1 cellular context compared by ENCODE assay signal in the genomic region with DNA sequence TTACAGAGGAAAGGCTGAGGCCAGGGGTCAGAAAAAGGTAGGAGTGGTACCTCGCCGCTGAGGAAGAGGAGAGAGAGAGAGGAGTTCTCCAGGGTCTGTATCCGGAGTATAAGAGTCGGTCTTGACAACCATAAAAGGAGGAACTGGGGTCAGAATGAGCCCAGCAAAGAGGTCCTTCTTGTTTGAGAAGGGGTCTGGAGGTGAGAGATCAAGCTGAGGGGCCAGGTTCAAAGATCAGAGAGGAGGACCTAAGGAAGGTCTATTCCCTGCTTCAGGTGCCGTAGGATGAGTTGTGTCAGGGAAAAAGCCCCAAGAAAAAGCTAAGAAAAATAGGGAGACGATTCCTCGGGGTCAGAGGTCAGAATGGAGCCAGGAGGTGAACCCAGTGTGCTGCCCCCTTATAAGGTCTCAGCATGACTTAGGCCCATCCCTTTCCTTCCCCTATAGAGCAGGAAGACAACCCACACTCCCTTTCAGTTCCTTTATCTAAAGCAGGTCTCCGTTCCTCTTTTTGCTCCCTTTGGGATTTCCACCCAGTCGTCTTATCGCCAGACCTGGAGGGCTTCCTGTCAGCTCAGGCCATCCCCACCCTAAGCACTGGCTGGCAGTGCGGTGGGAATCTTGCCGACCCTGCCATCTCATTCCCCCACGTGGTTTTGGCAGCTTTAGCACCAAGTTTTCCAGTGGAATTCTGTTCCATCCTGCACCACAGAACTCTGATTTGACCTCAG.
TF ChIP-seq lines count a peak whose summit lies in the region.

No MANE protein-coding gene starts in this region.

TF ChIP-seq in K562, 482 proteins besides CTCF, POLR2A, EP300 and RAD21 (continued from another document):
- TF ChIP-seq, protein P1, sequence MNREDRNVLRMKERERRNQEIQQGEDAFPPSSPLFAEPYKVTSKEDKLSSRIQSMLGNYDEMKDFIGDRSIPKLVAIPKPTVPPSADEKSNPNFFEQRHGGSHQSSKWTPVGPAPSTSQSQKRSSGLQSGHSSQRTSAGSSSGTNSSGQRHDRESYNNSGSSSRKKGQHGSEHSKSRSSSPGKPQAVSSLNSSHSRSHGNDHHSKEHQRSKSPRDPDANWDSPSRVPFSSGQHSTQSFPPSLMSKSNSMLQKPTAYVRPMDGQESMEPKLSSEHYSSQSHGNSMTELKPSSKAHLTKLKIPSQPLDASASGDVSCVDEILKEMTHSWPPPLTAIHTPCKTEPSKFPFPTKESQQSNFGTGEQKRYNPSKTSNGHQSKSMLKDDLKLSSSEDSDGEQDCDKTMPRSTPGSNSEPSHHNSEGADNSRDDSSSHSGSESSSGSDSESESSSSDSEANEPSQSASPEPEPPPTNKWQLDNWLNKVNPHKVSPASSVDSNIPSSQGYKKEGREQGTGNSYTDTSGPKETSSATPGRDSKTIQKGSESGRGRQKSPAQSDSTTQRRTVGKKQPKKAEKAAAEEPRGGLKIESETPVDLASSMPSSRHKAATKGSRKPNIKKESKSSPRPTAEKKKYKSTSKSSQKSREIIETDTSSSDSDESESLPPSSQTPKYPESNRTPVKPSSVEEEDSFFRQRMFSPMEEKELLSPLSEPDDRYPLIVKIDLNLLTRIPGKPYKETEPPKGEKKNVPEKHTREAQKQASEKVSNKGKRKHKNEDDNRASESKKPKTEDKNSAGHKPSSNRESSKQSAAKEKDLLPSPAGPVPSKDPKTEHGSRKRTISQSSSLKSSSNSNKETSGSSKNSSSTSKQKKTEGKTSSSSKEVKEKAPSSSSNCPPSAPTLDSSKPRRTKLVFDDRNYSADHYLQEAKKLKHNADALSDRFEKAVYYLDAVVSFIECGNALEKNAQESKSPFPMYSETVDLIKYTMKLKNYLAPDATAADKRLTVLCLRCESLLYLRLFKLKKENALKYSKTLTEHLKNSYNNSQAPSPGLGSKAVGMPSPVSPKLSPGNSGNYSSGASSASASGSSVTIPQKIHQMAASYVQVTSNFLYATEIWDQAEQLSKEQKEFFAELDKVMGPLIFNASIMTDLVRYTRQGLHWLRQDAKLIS (CRISPR knock-in tag; IDR thresholded peaks at IDR 0.05): 0 out of 2 replicates have a peak, but pooled peaks have one; percentile 57
- TF ChIP-seq SMAD4 (CRISPR knock-in tag; conservative IDR thresholded peaks at IDR 0.05): no peak
- TF ChIP-seq MED1 (CRISPR knock-in tag; IDR thresholded peaks at IDR 0.05; ENCODE audit: borderline replicate concordance): 0 out of 2 replicates have a peak, but pooled peaks have one; percentile 70
- TF ChIP-seq RNF2 (IDR thresholded peaks at IDR 0.05): no peak
- TF ChIP-seq, protein P2, sequence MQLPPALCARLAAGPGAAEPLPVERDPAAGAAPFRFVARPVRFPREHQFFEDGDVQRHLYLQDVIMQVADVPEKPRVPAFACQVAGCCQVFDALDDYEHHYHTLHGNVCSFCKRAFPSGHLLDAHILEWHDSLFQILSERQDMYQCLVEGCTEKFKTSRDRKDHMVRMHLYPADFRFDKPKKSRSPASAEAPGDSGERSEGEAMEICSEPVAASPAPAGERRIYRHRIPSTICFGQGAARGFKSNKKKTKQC (CRISPR knock-in tag; IDR thresholded peaks at IDR 0.05): no peak
- TF ChIP-seq SAP30 (IDR thresholded peaks at IDR 0.05; ENCODE audit: borderline replicate concordance, insufficient read depth, low read depth, low read length, poor library complexity, severe bottlenecking): peak; percentile 43
- TF ChIP-seq ZNF586 (CRISPR knock-in tag; conservative IDR thresholded peaks at IDR 0.05): no peak
- no peak for TF ChIP-seq ADNP (tag; IDR thresholded peaks at IDR 0.05)
- TF ChIP-seq ZFP36 (IDR thresholded peaks at IDR 0.05; ENCODE audit: low read depth, low read length, partially characterized antibody): peak; percentile 6
- TF ChIP-seq PTRF (tag; IDR thresholded peaks at IDR 0.05): no peak
- TF ChIP-seq ATF4 (CRISPR knock-in tag; IDR thresholded peaks at IDR 0.05): no peak
- TF ChIP-seq SPI1 (IDR thresholded peaks at IDR 0.05; ENCODE audit: borderline replicate concordance, low read depth, low read length): peak; percentile 87
- peak; percentile 60; the same call in 1 of the 2 replicates for TF ChIP-seq ZNF239 (CRISPR knock-in tag; IDR thresholded peaks at IDR 0.05)
- TF ChIP-seq E2F3 (CRISPR knock-in tag; IDR thresholded peaks at IDR 0.05): 0 out of 2 replicates have a peak, but pooled peaks have one; percentile 16
- 0 out of 2 replicates have a peak, but pooled peaks have one; percentile 24 for TF ChIP-seq DMBX1 (CRISPR knock-in tag; IDR thresholded peaks at IDR 0.05; ENCODE audit: borderline replicate concordance)
- peak; percentile 57; the same call in 1 of the 2 replicates for TF ChIP-seq NR2C2 (CRISPR knock-in tag; IDR thresholded peaks at IDR 0.05)
- TF ChIP-seq NR2C2 (tag; IDR thresholded peaks at IDR 0.05): peak; percentile 93
- no peak for TF ChIP-seq CEBPG (CRISPR knock-in tag; IDR thresholded peaks at IDR 0.05)
- no peak for TF ChIP-seq CEBPG (tag; conservative IDR thresholded peaks at IDR 0.05 in 1 of 2, IDR thresholded peaks at IDR 0.05 in 1 of 2)
- TF ChIP-seq NR2C1 (IDR thresholded peaks at IDR 0.05): peak; percentile 77
- TF ChIP-seq NR2C1 (tag; IDR thresholded peaks at IDR 0.05): peak; percentile 81
- no peak for TF ChIP-seq GTF2B (IDR thresholded peaks at IDR 0.05; ENCODE audit: extremely low read depth, insufficient read length)
- TF ChIP-seq FOXK1 (CRISPR knock-in tag; IDR thresholded peaks at IDR 0.05; ENCODE audit: borderline replicate concordance): 0 out of 2 replicates have a peak, but pooled peaks have one; percentile 37
- TF ChIP-seq SRSF1 (IDR thresholded peaks at IDR 0.05; ENCODE audit: low read depth, low read length): no peak
- no peak for TF ChIP-seq GABPA (tag; conservative IDR thresholded peaks at IDR 0.05; ENCODE audit: low read depth)
- peak in 1 of 2 experiments; percentile 29; a peak in 1 of 4 replicates for TF ChIP-seq HDAC1 (IDR thresholded peaks at IDR 0.05)
- peak; percentile 6 for TF ChIP-seq ZNF280A (IDR thresholded peaks at IDR 0.05; ENCODE audit: low read depth, partially characterized antibody)
- no peak for TF ChIP-seq NFIC (IDR thresholded peaks at IDR 0.05)
- no peak for TF ChIP-seq ZMIZ1 (IDR thresholded peaks at IDR 0.05; ENCODE audit: low read depth in 2 of 2, low read length in 2 of 2)
- no peak for TF ChIP-seq MAZ (CRISPR knock-in tag; conservative IDR thresholded peaks at IDR 0.05 in 1 of 2, IDR thresholded peaks at IDR 0.05 in 1 of 2)
- TF ChIP-seq PHB2 (IDR thresholded peaks at IDR 0.05; ENCODE audit: low read depth): no peak
- TF ChIP-seq SMARCE1 (IDR thresholded peaks at IDR 0.05): 0 out of 2 replicates have a peak, but pooled peaks have one; percentile 13
- no peak for TF ChIP-seq ZNF121 (CRISPR knock-in tag; conservative IDR thresholded peaks at IDR 0.05)
- TF ChIP-seq DEAF1 (CRISPR knock-in tag; IDR thresholded peaks at IDR 0.05): 0 out of 2 replicates have a peak, but pooled peaks have one; percentile 23
- TF ChIP-seq, protein P3, sequence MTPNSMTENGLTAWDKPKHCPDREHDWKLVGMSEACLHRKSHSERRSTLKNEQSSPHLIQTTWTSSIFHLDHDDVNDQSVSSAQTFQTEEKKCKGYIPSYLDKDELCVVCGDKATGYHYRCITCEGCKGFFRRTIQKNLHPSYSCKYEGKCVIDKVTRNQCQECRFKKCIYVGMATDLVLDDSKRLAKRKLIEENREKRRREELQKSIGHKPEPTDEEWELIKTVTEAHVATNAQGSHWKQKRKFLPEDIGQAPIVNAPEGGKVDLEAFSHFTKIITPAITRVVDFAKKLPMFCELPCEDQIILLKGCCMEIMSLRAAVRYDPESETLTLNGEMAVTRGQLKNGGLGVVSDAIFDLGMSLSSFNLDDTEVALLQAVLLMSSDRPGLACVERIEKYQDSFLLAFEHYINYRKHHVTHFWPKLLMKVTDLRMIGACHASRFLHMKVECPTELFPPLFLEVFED (CRISPR knock-in tag; conservative IDR thresholded peaks at IDR 0.05): 0 out of 2 replicates have a peak, but pooled peaks have one; percentile 38
